1 cellular context compared by ENCODE assay signal in genomic region chr21:42534361-42534900, GRCh38.
TF ChIP-seq lines count a peak whose summit lies in the region.

No MANE protein-coding gene starts in this region.

TF ChIP-seq in H1, 55 proteins besides CTCF, POLR2A, EP300 and RAD21:
- no peak for TF ChIP-seq EGR1 (IDR thresholded peaks at IDR 0.05; ENCODE audit: borderline replicate concordance, low read depth, low read length)
- TF ChIP-seq JUND (IDR thresholded peaks at IDR 0.05; ENCODE audit: low read length) = no peak
- TF ChIP-seq CBX5 (IDR thresholded peaks at IDR 0.05; ENCODE audit: low read depth, low read length) = no peak
- TF ChIP-seq, protein P1, sequence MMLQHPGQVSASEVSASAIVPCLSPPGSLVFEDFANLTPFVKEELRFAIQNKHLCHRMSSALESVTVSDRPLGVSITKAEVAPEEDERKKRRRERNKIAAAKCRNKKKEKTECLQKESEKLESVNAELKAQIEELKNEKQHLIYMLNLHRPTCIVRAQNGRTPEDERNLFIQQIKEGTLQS (IDR thresholded peaks at IDR 0.05; ENCODE audit: insufficient read depth, low read depth, low read length) = no peak
- TF ChIP-seq SIN3A (conservative IDR thresholded peaks at IDR 0.05 in 1 of 2, IDR thresholded peaks at IDR 0.05 in 1 of 2; ENCODE audit: low read depth in 1 of 2, low read length in 2 of 2) = no peak
- no peak for TF ChIP-seq SP4 (IDR thresholded peaks at IDR 0.05; ENCODE audit: low read length)
- no peak for TF ChIP-seq CTBP2 (IDR thresholded peaks at IDR 0.05; ENCODE audit: borderline replicate concordance, insufficient read depth, insufficient read length, low read length)
- no peak for TF ChIP-seq PHF8 (conservative IDR thresholded peaks at IDR 0.05; ENCODE audit: low read depth, low read length)
- no peak for TF ChIP-seq BRCA1 (IDR thresholded peaks at IDR 0.05; ENCODE audit: low read depth, low read length)
- TF ChIP-seq SUZ12 (IDR thresholded peaks at IDR 0.05; ENCODE audit: low read length) = no peak
- TF ChIP-seq TEAD4 (IDR thresholded peaks at IDR 0.05; ENCODE audit: low read depth, low read length) = no peak
- TF ChIP-seq KDM4A (IDR thresholded peaks at IDR 0.05; ENCODE audit: low read depth, low read length, severe bottlenecking) = no peak
- TF ChIP-seq, protein P2, sequence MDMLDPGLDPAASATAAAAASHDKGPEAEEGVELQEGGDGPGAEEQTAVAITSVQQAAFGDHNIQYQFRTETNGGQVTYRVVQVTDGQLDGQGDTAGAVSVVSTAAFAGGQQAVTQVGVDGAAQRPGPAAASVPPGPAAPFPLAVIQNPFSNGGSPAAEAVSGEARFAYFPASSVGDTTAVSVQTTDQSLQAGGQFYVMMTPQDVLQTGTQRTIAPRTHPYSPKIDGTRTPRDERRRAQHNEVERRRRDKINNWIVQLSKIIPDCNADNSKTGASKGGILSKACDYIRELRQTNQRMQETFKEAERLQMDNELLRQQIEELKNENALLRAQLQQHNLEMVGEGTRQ (IDR thresholded peaks at IDR 0.05; ENCODE audit: low read length) = no peak
- no peak for TF ChIP-seq RXRA (IDR thresholded peaks at IDR 0.05; ENCODE audit: insufficient read depth, low read depth, low read length)
- no peak for TF ChIP-seq POU5F1 (IDR thresholded peaks at IDR 0.05; ENCODE audit: low read depth, low read length)
- TF ChIP-seq NRF1 (IDR thresholded peaks at IDR 0.05; ENCODE audit: low read depth, low read length) = no peak
- TF ChIP-seq CREB1 (IDR thresholded peaks at IDR 0.05) = no peak
- no peak for TF ChIP-seq JUN (IDR thresholded peaks at IDR 0.05; ENCODE audit: low read depth, low read length)
